15 cellular contexts compared by ENCODE assay signal in the genomic region with DNA sequence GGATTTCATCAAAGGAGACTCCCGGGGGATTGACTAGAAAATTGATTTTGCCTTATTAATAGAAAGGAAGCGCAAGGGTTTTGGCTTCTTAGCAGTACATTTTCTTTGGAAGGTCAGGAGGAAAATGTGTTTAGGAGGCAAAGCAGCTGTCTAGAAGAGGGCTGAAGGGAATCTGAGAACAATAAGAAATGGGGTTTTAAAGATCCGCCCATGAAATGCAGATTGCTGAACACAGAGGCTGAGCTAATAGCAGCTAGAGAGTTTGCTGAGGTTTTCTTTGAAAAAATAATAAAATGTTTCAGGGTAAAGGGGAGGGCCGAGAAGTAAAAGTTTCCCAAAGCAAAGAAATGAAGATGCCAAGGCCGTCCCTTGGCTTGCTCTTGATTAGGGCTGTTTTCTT. TPM values are rescaled to one million over a fixed set of nuclear protein-coding genes. Genes with fewer than 3 reads are reported as not detected.
DNase-seq lines count a peak whose midpoint lies in the region; TF ChIP-seq lines count a peak whose summit lies in the region.
"Had no signal": no experiment of that assay in that cellular context is flagged by ENCODE, and none has a peak within 500 bp of the region (broad histone marks: within the 10 kb centered on the region; RNA-seq: fewer than 3 reads in every experiment).

No MANE protein-coding gene starts in this region.

- H3K4me3 ChIP-seq in fibroblast of lung (replicated peaks in 1 of 4; ENCODE audit: control extremely low read depth in 1 of 4, insufficient read depth in 1 of 4, low read depth in 3 of 4, low read length in 4 of 4), result peak overlapping the region in 1 of 4 experiments; percentile 22
- no peak overlapping the region for H3K4me3 ChIP-seq in neuronal stem cell (ENCODE audit: low read length in 2 of 2)
- H3K4me3 ChIP-seq in thymus (ENCODE audit: low read length), result no peak overlapping the region

- no peak overlapping the region for H3K14ac ChIP-seq in neuronal stem cell (ENCODE audit: low read length)

- peak in 1 of 2 donors; percentile 57 for DNase-seq in fibroblast of lung (ENCODE audit: low read depth in 2 of 2)
- no peak for DNase-seq in neuronal stem cell (ENCODE audit: low spot score)
- DNase-seq in progenitor cell of endocrine pancreas (ENCODE audit: low spot score, unreplicated experiment), result no peak
- no peak for DNase-seq in GM13977 (ENCODE audit: low spot score)
- DNase-seq in NOMO-1 (lab: John Stamatoyannopoulos, UW; ENCODE audit: unreplicated experiment in 2 of 2), result no peak
- DNase-seq: activated CD4-positive, alpha-beta T cell treated with anti-CD3 and anti-CD28 coated beads, Interleukin-2, amount 50 U/mL, for 4 hours; DMS53; effector memory CD8-positive, alpha-beta T cell; NCI-H146; NCI-H82; T-helper 9 cell had no signal

- no peaks in the 10 kb centered on the region for H4K20me1 ChIP-seq in fibroblast of lung (ENCODE audit: control insufficient read depth, extremely low read depth, insufficient read depth, low read length)

- H3K4me1 Mint-ChIP-seq in brain, result peaks cover 85% of the 10 kb centered on the region
- H3K4me1 Mint-ChIP-seq in progenitor cell of endocrine pancreas (ENCODE audit: low read depth), result peaks cover 4% of the 10 kb centered on the region

- no peak overlapping the region for H2BK120ac ChIP-seq in neuronal stem cell (ENCODE audit: low read depth, low read length)

- no peak overlapping the region for H2AFZ ChIP-seq in fibroblast of lung (ENCODE audit: low read length)
- H2AFZ ChIP-seq in neuronal stem cell (ENCODE audit: low read length), result peak overlapping the region; percentile 82

- no peaks in the 10 kb centered on the region for H3K9me3 Mint-ChIP-seq in brain
- no peaks in the 10 kb centered on the region for H3K9me3 Mint-ChIP-seq in progenitor cell of endocrine pancreas (ENCODE audit: low read depth)
- H3K9me3 Mint-ChIP-seq: effector memory CD8-positive, alpha-beta T cell had no signal

- H2BK5ac ChIP-seq in neuronal stem cell (ENCODE audit: low read length), result no peak overlapping the region

- H3K27ac Mint-ChIP-seq in brain, result peak overlapping the region; percentile 86 to 97 (median 93)
- H3K27ac Mint-ChIP-seq in progenitor cell of endocrine pancreas, result no peak overlapping the region
- H3K27ac Mint-ChIP-seq: effector memory CD8-positive, alpha-beta T cell had no signal

- no peaks in the 10 kb centered on the region for H3K36me3 ChIP-seq in fibroblast of lung (ENCODE audit: control insufficient read depth, insufficient read depth, low read length)
- peaks cover 0 to 2% of the 10 kb centered on the region in 2 donors for H3K36me3 ChIP-seq in neuronal stem cell (replicated peaks in 1 of 2; ENCODE audit: control insufficient read depth in 2 of 2, insufficient read depth in 2 of 2, low read length in 2 of 2)
- H3K36me3 ChIP-seq in thymus (ENCODE audit: control insufficient read depth, insufficient read depth), result no peaks in the 10 kb centered on the region
- H3K36me3 ChIP-seq: neutrophil had no signal

- H3K18ac ChIP-seq in neuronal stem cell (ENCODE audit: low read length), result no peak overlapping the region

- H3K27me3 Mint-ChIP-seq in brain, result peaks cover 4% of the 10 kb centered on the region
- peaks cover 60% of the 10 kb centered on the region for H3K27me3 Mint-ChIP-seq in progenitor cell of endocrine pancreas

- H3K9me3 ChIP-seq in fibroblast of lung (ENCODE audit: control insufficient read depth, insufficient read depth, low read depth, low read length) (no peaks in the 10 kb centered on the region), neuronal stem cell (replicated peaks in 1 of 2; ENCODE audit: control insufficient read depth in 2 of 2, insufficient read depth in 1 of 2, low read depth in 1 of 2, low read length in 2 of 2) (no peaks in the 10 kb centered on the region), thymus (ENCODE audit: control insufficient read depth) (no peaks in the 10 kb centered on the region)
- H3K9me3 ChIP-seq: neutrophil had no signal

- no peaks in the 10 kb centered on the region for H3K79me1 ChIP-seq in neuronal stem cell (ENCODE audit: low read depth, low read length)

- H4K91ac ChIP-seq in neuronal stem cell (ENCODE audit: low read depth, low read length, poor library complexity), result no peak overlapping the region

- H3K79me2 ChIP-seq in fibroblast of lung (ENCODE audit: control insufficient read depth, insufficient read depth, low read length), result no peaks in the 10 kb centered on the region

- H4K8ac ChIP-seq in neuronal stem cell (ENCODE audit: low read depth, low read length), result no peak overlapping the region

- no peak for TF ChIP-seq CTCF in brain (conservative IDR thresholded peaks at IDR 0.05)
- TF ChIP-seq CTCF in fibroblast of lung (conservative IDR thresholded peaks at IDR 0.05 in 1 of 2, IDR thresholded peaks at IDR 0.05 in 1 of 2; ENCODE audit: low read depth in 1 of 2, low read length in 2 of 2), result no peak
- no peak for TF ChIP-seq CTCF in progenitor cell of endocrine pancreas (IDR thresholded peaks at IDR 0.05; ENCODE audit: unreplicated experiment)
- no peak for TF ChIP-seq CTCF in GM13977 (IDR thresholded peaks at IDR 0.05; ENCODE audit: extremely low read depth, insufficient read depth, missing control alignments)

- H2BK15ac ChIP-seq in neuronal stem cell (ENCODE audit: low read length), result no peak overlapping the region

- no peak overlapping the region for H3K4ac ChIP-seq in neuronal stem cell (ENCODE audit: low read length)

- in situ Hi-C loops in GM13977 (cut with MboI; ENCODE audit: low pct_unique_long_range_greater_than_20kb, low sequenced_read_pairs, unreplicated experiment), result no loop called here

- no CpG with 5 or more reads among the region's 5 CpGs for WGBS in neuronal stem cell (ENCODE audit: extremely low coverage in 2 of 2, insufficient read length in 2 of 2, insufficient replicate concordance in 1 of 2), 2 donors
- 66% methylated on average over 5 of the region's 5 CpGs for WGBS in thymus

- H3K23ac ChIP-seq in neuronal stem cell (ENCODE audit: low read depth, low read length, poor library complexity), result no peak overlapping the region

- no peak overlapping the region for H3K27ac ChIP-seq in fibroblast of lung (ENCODE audit: insufficient read depth, low read length)
- no peak overlapping the region for H3K27ac ChIP-seq in neuronal stem cell (replicated peaks; ENCODE audit: low read length)
- peak overlapping the region; percentile 1 for H3K27ac ChIP-seq in thymus (ENCODE audit: low read depth)
- H3K27ac ChIP-seq: C4-2B, neutrophil had no signal

- H3K4me2 ChIP-seq in fibroblast of lung (ENCODE audit: extremely low read depth, insufficient read depth, low read length) (peak overlapping the region; percentile 48), neuronal stem cell (ENCODE audit: insufficient read depth, low read length, poor library complexity, severe bottlenecking) (no peak overlapping the region)

- no peak overlapping the region for H2BK12ac ChIP-seq in neuronal stem cell (ENCODE audit: low read length)

- peaks cover 13% of the 10 kb centered on the region for H3K4me1 ChIP-seq in fibroblast of lung (ENCODE audit: control insufficient read depth, extremely low read depth, insufficient read depth, low read length)
- H3K4me1 ChIP-seq in neuronal stem cell (ENCODE audit: control insufficient read depth in 2 of 2, insufficient read depth in 1 of 2, low read depth in 1 of 2, low read length in 2 of 2), result peaks cover 17 to 25% of the 10 kb centered on the region in 2 donors
- peaks cover 27% of the 10 kb centered on the region for H3K4me1 ChIP-seq in thymus (ENCODE audit: control insufficient read depth, insufficient read depth, low read length)

- H3K4me3 Mint-ChIP-seq in brain, result peak overlapping the region; percentile 69 to 85 (median 81)
- no peak overlapping the region for H3K4me3 Mint-ChIP-seq in progenitor cell of endocrine pancreas (ENCODE audit: low read depth)
- H3K4me3 Mint-ChIP-seq: effector memory CD8-positive, alpha-beta T cell had no signal

- H3K9ac ChIP-seq in fibroblast of lung (ENCODE audit: insufficient read depth, low read length) (no peak overlapping the region), neuronal stem cell (ENCODE audit: low read depth, low read length, poor library complexity) (no peak overlapping the region)

- no peak overlapping the region for H2AK5ac ChIP-seq in neuronal stem cell (ENCODE audit: low read depth, low read length)

- H3K27me3 ChIP-seq in fibroblast of lung (ENCODE audit: control insufficient read depth, insufficient read depth, low read length) (peaks cover 4% of the 10 kb centered on the region), neuronal stem cell (ENCODE audit: control insufficient read depth in 3 of 3, insufficient read depth in 3 of 3, low read depth in 1 of 3, low read length in 3 of 3) (peaks cover 0 to 34% (median 3%) of the 10 kb centered on the region in 3 experiments), thymus (ENCODE audit: control insufficient read depth, insufficient read depth) (peaks cover 7% of the 10 kb centered on the region)

- H3K36me3 Mint-ChIP-seq in brain (peaks cover 31% of the 10 kb centered on the region), progenitor cell of endocrine pancreas (ENCODE audit: insufficient read depth) (no peaks in the 10 kb centered on the region)

RNA-seq across cellular contexts. Expression of a gene that starts 4.9 kb away (rescaled TPM):
- 9.2 TPM for polyA plus RNA-seq in brain (ENCODE audit: insufficient read depth, low read depth, low replicate concordance)
- total RNA-seq in fibroblast of lung, result under 0.01 and 0.17 TPM in 2 replicates
- polyA plus RNA-seq in fibroblast of lung, result 0.87 and 7.6 TPM in 2 replicates
- 0.66 and 5.6 TPM in 2 replicates for polyA plus RNA-seq in fibroblast of lung (2012)
- polyA minus RNA-seq in fibroblast of lung (ENCODE audit: low replicate concordance), result 0.33 and 1.7 TPM in 2 replicates
- 10.9 TPM for polyA plus RNA-seq in neuronal stem cell (2013, experiment 1 of 2)
- polyA plus RNA-seq in neuronal stem cell (2013, experiment 2 of 2), result 10.5 TPM
- polyA plus RNA-seq in thymus, result 1.0 TPM
- total RNA-seq in progenitor cell of endocrine pancreas, result 1.1 and 1.8 TPM in 2 replicates
